16 cellular contexts compared by ENCODE assay signal in the genomic region with DNA sequence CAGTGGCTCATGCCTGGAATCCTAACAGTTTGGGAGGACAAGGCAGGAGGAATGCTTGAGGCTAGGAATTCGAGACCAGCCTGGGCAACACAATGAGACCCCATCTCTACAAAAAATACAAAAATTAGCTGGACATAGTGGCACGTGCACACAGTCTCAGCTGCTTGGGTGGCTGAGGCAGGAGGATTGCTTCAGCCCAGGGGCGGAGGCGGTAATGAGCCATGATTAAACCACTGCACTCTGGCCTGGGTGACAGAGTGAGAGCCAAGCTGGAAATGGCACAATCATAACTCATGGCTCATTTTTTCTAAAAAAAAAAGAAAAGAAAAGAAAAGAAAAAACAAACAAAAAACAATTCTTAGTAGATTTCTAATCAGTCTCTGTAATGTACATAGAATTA.
"Had no signal": no experiment of that assay in that cellular context is flagged by ENCODE, and none has a peak within 500 bp of the region (broad histone marks: within the 10 kb centered on the region; RNA-seq: fewer than 3 reads in every experiment).

No MANE protein-coding gene starts in this region.

- H3K27ac ChIP-seq: neural progenitor cell, prostate gland, upper lobe of left lung, VCaP had no signal

- H3K36me3 ChIP-seq: neural progenitor cell, prostate gland, upper lobe of left lung had no signal

- H3K9me3 ChIP-seq: prostate gland, upper lobe of left lung had no signal

- H3K4me1 ChIP-seq: neural progenitor cell, prostate gland, upper lobe of left lung had no signal

- H3K27me3 ChIP-seq: neural progenitor cell, upper lobe of left lung had no signal

- H3K9ac ChIP-seq: neural progenitor cell had no signal

- H3K4me3 ChIP-seq: lung, neural progenitor cell, prostate gland, upper lobe of left lung had no signal

- DNase-seq: activated CD4-positive, alpha-beta memory T cell treated with anti-CD3 and anti-CD28 coated beads, Interleukin-2, amount 10 ng/mL, durations not matched to agents 7 days and 5 days; activated CD4-positive, alpha-beta T cell treated with anti-CD3 and anti-CD28 coated beads, Interleukin-2, amount 10 ng/mL, durations not matched to agents 24 days and 14 days; activated CD8-positive, alpha-beta memory T cell treated with anti-CD3 and anti-CD28 coated beads, Interleukin-2, amount 10 ng/mL, durations not matched to agents 7 days and 5 days; activated effector memory CD4-positive, alpha-beta T cell treated with anti-CD3 and anti-CD28 coated beads, Interleukin-2, amount 50 U/mL, for 16 hours; activated naive CD4-positive, alpha-beta T cell treated with anti-CD3 and anti-CD28 coated beads, Interleukin-2, amount 10 ng/mL, durations not matched to agents 7 days and 5 days; activated T-cell treated with anti-CD3 and anti-CD28 coated beads for 4 hours; foreskin melanocyte; islet precursor cell; naive thymus-derived CD8-positive, alpha-beta T cell; stimulated activated CD4-positive, alpha-beta T cell treated with anti-CD3 and anti-CD28 coated beads, Interleukin-1b, Interleukin-23, amount 100 ng/mL, for 48 hours; stimulated activated naive CD8-positive, alpha-beta T cell treated with anti-CD3 and anti-CD28 coated beads, Interleukin-15, amount 100 ng/mL, for 72 hours; upper lobe of left lung had no signal
